ENCODE assay signal across 9 cellular contexts in genomic region chr7:137882261-137882668, GRCh38. TPM values are rescaled to one million over a fixed set of nuclear protein-coding genes. Genes with fewer than 3 reads are reported as not detected.
DNase-seq lines count a peak whose midpoint lies in the region; ATAC-seq, FAIRE-seq and TF ChIP-seq lines count a peak whose summit lies in the region.
"Had no signal": no experiment of that assay in that cellular context is flagged by ENCODE, and none has a peak within 500 bp of the region (broad histone marks: within the 10 kb centered on the region; RNA-seq: fewer than 3 reads in every experiment).

No MANE protein-coding gene starts in this region.

- no peak for TF ChIP-seq EP300 in tibial nerve (IDR thresholded peaks at IDR 0.05)

- H3K27me3 Mint-ChIP-seq in stimulated activated memory B cell treated with anti-CD40 and anti-IgM and Interleukin-4, amounts not matched to agents 10 μg/mL and 1 μg/mL and 100 μg/mL, for 72 hours, result no peaks in the 10 kb centered on the region

- no peaks in the 10 kb centered on the region for H3K27me3 ChIP-seq in tibial nerve
- H3K27me3 ChIP-seq: BLaER1 had no signal

- H3K4me3 Mint-ChIP-seq in stimulated activated memory B cell treated with anti-CD40 and anti-IgM and Interleukin-4, amounts not matched to agents 10 μg/mL and 1 μg/mL and 100 μg/mL, for 72 hours, result no peak overlapping the region

- FAIRE-seq in H54 (lab: Jason Lieb, UNC), result peak; percentile 84

- 71 to 80% methylated on average over 5 of the region's 5 CpGs for WGBS in tibial nerve, 2 donors

- no peak for TF ChIP-seq CTCF in tibial nerve (IDR thresholded peaks at IDR 0.05)

- no peak overlapping the region for H3K27ac Mint-ChIP-seq in stimulated activated memory B cell treated with anti-CD40 and anti-IgM and Interleukin-4, amounts not matched to agents 10 μg/mL and 1 μg/mL and 100 μg/mL, for 72 hours

- no peaks in the 10 kb centered on the region for H3K4me1 Mint-ChIP-seq in stimulated activated memory B cell treated with anti-CD40 and anti-IgM and Interleukin-4, amounts not matched to agents 10 μg/mL and 1 μg/mL and 100 μg/mL, for 72 hours

- DNase-seq in activated CD4-positive, CD25-positive, alpha-beta regulatory T cell (lab: John Stamatoyannopoulos, UW), result no peak
- DNase-seq in H54 (ENCODE audit: insufficient read length, low spot score), result peak; percentile 93
- DNase-seq in M059J (ENCODE audit: low read depth), result peak; percentile 100
- peak; percentile 89 for DNase-seq in dermis blood vessel endothelial cell
- DNase-seq in tibial nerve (ENCODE audit: low spot score in 2 of 2), result no peak
- DNase-seq in NCI-H1105 treated with DMSO at 0.1 percent for 48 hours (lab: John Stamatoyannopoulos, UW), result no peak

- peak; percentile 86 to 94 for ATAC-seq in activated CD4-positive, CD25-positive, alpha-beta regulatory T cell treated with anti-CD3 and anti-CD28 coated beads, Interleukin-2, amount 50 U/mL, for 24 hours
- peak; percentile 5 for ATAC-seq in stimulated activated memory B cell treated with anti-CD40 and anti-IgM and Interleukin-4, amounts not matched to agents 10 μg/mL and 1 μg/mL and 100 μg/mL, for 72 hours

- no peak overlapping the region for H3K27ac ChIP-seq in tibial nerve
- H3K27ac ChIP-seq: BLaER1 had no signal

- no peak overlapping the region for H3K4me3 ChIP-seq in tibial nerve
- H3K4me3 ChIP-seq: BLaER1 had no signal

- TF ChIP-seq POLR2A in H54 (IDR thresholded peaks at IDR 0.05; ENCODE audit: low read depth, low read length) (no peak), tibial nerve (IDR thresholded peaks at IDR 0.05) (no peak)

- peaks cover 0 to 86% (median 44%) of the 10 kb centered on the region in 3 donors for H3K36me3 ChIP-seq in tibial nerve

- H3K9me3 ChIP-seq in tibial nerve, result peaks cover 0 to 10% (median 0%) of the 10 kb centered on the region in 4 donors

- H3K9me3 Mint-ChIP-seq in stimulated activated memory B cell treated with anti-CD40 and anti-IgM and Interleukin-4, amounts not matched to agents 10 μg/mL and 1 μg/mL and 100 μg/mL, for 72 hours, result no peaks in the 10 kb centered on the region

- peaks cover 77% of the 10 kb centered on the region for H3K36me3 Mint-ChIP-seq in stimulated activated memory B cell treated with anti-CD40 and anti-IgM and Interleukin-4, amounts not matched to agents 10 μg/mL and 1 μg/mL and 100 μg/mL, for 72 hours

- peaks cover 0 to 30% (median 13%) of the 10 kb centered on the region in 4 donors for H3K4me1 ChIP-seq in tibial nerve

RNA-seq across cellular contexts. Expression of gene DGKI, which starts 35.5 kb away (rescaled TPM):
- 0.12 and 1.1 TPM in 2 replicates for total RNA-seq in M059J (2014; rRNA removed; shearing (Covaris generic))
- total RNA-seq in dermis blood vessel endothelial cell, result 2.7 and 3.9 TPM in 2 replicates
- total RNA-seq in tibial nerve, result 1 to 10 TPM in 3 of 4 donors, under 1 TPM in 1; 0.21 to 2.7 (median 1.7) TPM

Comparison
In these comparisons a context has a peak if more than half of its experiments do, and no peak if none do; other contexts are left out.
1. DNase-seq: peak in H54 (single experiment), M059J (single experiment) and dermis blood vessel endothelial cell (single experiment); none in activated CD4-positive, CD25-positive, alpha-beta regulatory T cell (0 of 4), tibial nerve (0 of 2) and NCI-H1105 treated with DMSO at 0.1 percent for 48 hours (single experiment).